ENCODE assay signal across 11 cellular contexts in genomic region chr3:30632521-30632920, GRCh38. TPM values are rescaled to one million over a fixed set of nuclear protein-coding genes. Genes with fewer than 3 reads are reported as not detected.
DNase-seq lines count a peak whose midpoint lies in the region; ATAC-seq and TF ChIP-seq lines count a peak whose summit lies in the region.
"Had no signal": no experiment of that assay in that cellular context is flagged by ENCODE, and none has a peak within 500 bp of the region (broad histone marks: within the 10 kb centered on the region; RNA-seq: fewer than 3 reads in every experiment).

No MANE protein-coding gene starts in this region.

- ATAC-seq in upper lobe of right lung (no peak), GM18907 (IDR thresholded peaks at IDR 0.05; ENCODE audit: unreplicated experiment) (no peak), GM21737 (IDR thresholded peaks at IDR 0.05; ENCODE audit: unreplicated experiment) (no peak)
- ATAC-seq: GM12878 had no signal

- CTCF ChIA-PET in MCF 10A (lab: Yijun Ruan, JAX) = no interaction called here
- CTCF ChIA-PET in mammary epithelial cell (lab: Charles Lee; ENCODE audit: low non-redundant PET) = no interaction called here

- H3K27ac ChIP-seq in mammary epithelial cell (ENCODE audit: insufficient read depth, low read depth, low read length) = no peak overlapping the region
- peak overlapping the region; percentile 41 to 61 for H3K27ac ChIP-seq in mucosa of rectum (ENCODE audit: low read depth in 2 of 2, low read length in 2 of 2)
- peak overlapping the region; percentile 65 for H3K27ac ChIP-seq in upper lobe of right lung

- H3K9me3 ChIP-seq in mammary epithelial cell (replicated peaks; ENCODE audit: insufficient read depth, low read length) = no peaks in the 10 kb centered on the region
- no peaks in the 10 kb centered on the region for H3K9me3 ChIP-seq in mucosa of rectum (ENCODE audit: control insufficient read depth in 2 of 2, low read length in 2 of 2)
- H3K9me3 ChIP-seq in upper lobe of right lung = no peaks in the 10 kb centered on the region

- no peaks in the 10 kb centered on the region for H3K9me3 Mint-ChIP-seq in MCF 10A (ENCODE audit: unreplicated experiment)
- no peaks in the 10 kb centered on the region for H3K9me3 Mint-ChIP-seq in activated T-helper 1 cell treated with anti-CD3 and anti-CD28 coated beads, Interleukin-12 subunit alpha, Interleukin-12 subunit beta, Interleukin-2, Interleukin-4 antibody, amounts not matched to agents 30 ng/mL and 10 ng/mL and 1 ng/mL, durations not matched to agents 14 hours and 24 hours and 36 hours

- 64% methylated on average over 1 of the region's 1 CpG for WGBS in mammary epithelial cell (ENCODE audit: low coverage, missing lambda C conversion rate)

- POLR2A ChIA-PET in MCF 10A (lab: Yijun Ruan, JAX) = interaction anchor here (0.7 to 5.5 kb wide), 8 partner anchors 10 to 410 kb away, joined by 3 to 58 read pairs (median 5); partner anchors contain the start of gene TGFBR2

- H3K4me1 ChIP-seq in mammary epithelial cell (ENCODE audit: insufficient read depth, low read length) (peaks cover 52% of the 10 kb centered on the region), mucosa of rectum (ENCODE audit: control insufficient read depth in 2 of 2, insufficient read depth in 2 of 2, low read length in 2 of 2) (peaks cover 32 to 41% of the 10 kb centered on the region in 2 donors), upper lobe of right lung (peaks cover 88% of the 10 kb centered on the region)

- H3K27me3 ChIP-seq in mammary epithelial cell (ENCODE audit: insufficient read depth, low read length) (no peaks in the 10 kb centered on the region), mucosa of rectum (ENCODE audit: control insufficient read depth in 2 of 2, insufficient read depth in 2 of 2, low read length in 2 of 2) (no peaks in the 10 kb centered on the region), upper lobe of right lung (no peaks in the 10 kb centered on the region)

- dilution Hi-C loops in mammary epithelial cell (cut with HindIII; ENCODE audit: low sequenced_read_pairs) = no loop called here

- peaks cover 100% of the 10 kb centered on the region for H3K79me2 ChIP-seq in mammary epithelial cell (ENCODE audit: insufficient read depth, low read length)

- H3K9ac ChIP-seq in mammary epithelial cell (ENCODE audit: insufficient read depth, low read length) (no peak overlapping the region), mucosa of rectum (ENCODE audit: low read depth in 1 of 2, low read length in 2 of 2) (no peak overlapping the region)

- DNase-seq in MCF 10A (ENCODE audit: unreplicated experiment) (no peak), mammary epithelial cell (no peak), upper lobe of right lung (no peak), amniotic stem cell (lab: John Stamatoyannopoulos, UW) (no peak)
- DNase-seq in activated T-helper 1 cell treated with anti-CD3 and anti-CD28 coated beads, Interleukin-12 subunit alpha, Interleukin-12 subunit beta, Interleukin-2, Interleukin-4 antibody, amounts not matched to agents 30 ng/mL and 10 ng/mL and 1 ng/mL, durations not matched to agents 14 hours and 24 hours and 36 hours (ENCODE audit: low spot score) = no peak
- DNase-seq: NK-92 treated with Interleukin-12 subunit alpha and Interleukin-12 subunit beta, amount 100 ng/mL, for 24 hours had no signal

- intact Hi-C loops in MCF 10A (cut with micrococcal nuclease) = no loop called here
- intact Hi-C loops in mammary epithelial cell (cut with micrococcal nuclease) = no loop called here
- intact Hi-C loops in activated T-helper 1 cell treated with anti-CD3 and anti-CD28 coated beads, Interleukin-12 subunit alpha, Interleukin-12 subunit beta, Interleukin-2, Interleukin-4 antibody, amounts not matched to agents 30 ng/mL and 10 ng/mL and 1 ng/mL, durations not matched to agents 14 hours and 24 hours and 36 hours (cut with micrococcal nuclease) = no loop called here
- intact Hi-C loops in upper lobe of right lung (cut with DNase I) = no loop called here

- H3K4me3 ChIP-seq in mammary epithelial cell (replicated peaks in 1 of 3; ENCODE audit: insufficient read depth in 1 of 3, low read depth in 2 of 3, low read length in 3 of 3) = no peak overlapping the region
- no peak overlapping the region for H3K4me3 ChIP-seq in mucosa of rectum (ENCODE audit: low read length in 2 of 2)
- no peak overlapping the region for H3K4me3 ChIP-seq in upper lobe of right lung
- H3K4me3 ChIP-seq: GM12878, lung had no signal

- in situ Hi-C loops in mammary epithelial cell (cut with MboI; ENCODE audit: low sequenced_read_pairs in 2 of 2) = no loop called here

- peaks cover 13% of the 10 kb centered on the region for H4K20me1 ChIP-seq in mammary epithelial cell (ENCODE audit: insufficient read depth, low read length)

- no peaks in the 10 kb centered on the region for H3K27me3 Mint-ChIP-seq in MCF 10A (ENCODE audit: insufficient read depth, unreplicated experiment)
- no peaks in the 10 kb centered on the region for H3K27me3 Mint-ChIP-seq in activated T-helper 1 cell treated with anti-CD3 and anti-CD28 coated beads, Interleukin-12 subunit alpha, Interleukin-12 subunit beta, Interleukin-2, Interleukin-4 antibody, amounts not matched to agents 30 ng/mL and 10 ng/mL and 1 ng/mL, durations not matched to agents 14 hours and 24 hours and 36 hours (ENCODE audit: insufficient read depth)

- H2AFZ ChIP-seq in mammary epithelial cell (ENCODE audit: low read depth, low read length) = no peak overlapping the region

- H3K36me3 Mint-ChIP-seq in MCF 10A (ENCODE audit: insufficient read depth, unreplicated experiment) = peaks cover 79% of the 10 kb centered on the region
- peaks cover 52% of the 10 kb centered on the region for H3K36me3 Mint-ChIP-seq in activated T-helper 1 cell treated with anti-CD3 and anti-CD28 coated beads, Interleukin-12 subunit alpha, Interleukin-12 subunit beta, Interleukin-2, Interleukin-4 antibody, amounts not matched to agents 30 ng/mL and 10 ng/mL and 1 ng/mL, durations not matched to agents 14 hours and 24 hours and 36 hours (ENCODE audit: low read depth)

- H3K36me3 ChIP-seq in mammary epithelial cell (ENCODE audit: insufficient read depth, low read length) (peaks cover 45% of the 10 kb centered on the region), mucosa of rectum (ENCODE audit: control insufficient read depth in 2 of 2, insufficient read depth in 2 of 2, low read length in 2 of 2) (no peaks in the 10 kb centered on the region), upper lobe of right lung (peaks cover 29% of the 10 kb centered on the region)

- TF ChIP-seq CTCF in MCF 10A (IDR thresholded peaks at IDR 0.05; ENCODE audit: unreplicated experiment) (no peak), mammary epithelial cell (conservative IDR thresholded peaks at IDR 0.05 in 1 of 2, IDR thresholded peaks at IDR 0.05 in 1 of 2; ENCODE audit: extremely low read depth in 1 of 2, insufficient read depth in 1 of 2, low read depth in 1 of 2, low read length in 2 of 2) (no peak), upper lobe of right lung (IDR thresholded peaks at IDR 0.05) (no peak)

- peaks cover 58% of the 10 kb centered on the region for H3K4me1 Mint-ChIP-seq in MCF 10A (ENCODE audit: insufficient read depth, unreplicated experiment)
- H3K4me1 Mint-ChIP-seq in activated T-helper 1 cell treated with anti-CD3 and anti-CD28 coated beads, Interleukin-12 subunit alpha, Interleukin-12 subunit beta, Interleukin-2, Interleukin-4 antibody, amounts not matched to agents 30 ng/mL and 10 ng/mL and 1 ng/mL, durations not matched to agents 14 hours and 24 hours and 36 hours (ENCODE audit: low read depth) = peaks cover 95% of the 10 kb centered on the region

- H3K4me2 ChIP-seq in mammary epithelial cell (ENCODE audit: insufficient read depth, low read depth, low read length) = no peak overlapping the region

- BruUV-seq in MCF 10A (replicated peaks; lab: Mats Ljungman, UMichigan) = no TSS peak
- BruUV-seq in mammary epithelial cell (replicated peaks; lab: Mats Ljungman, UMichigan) = no TSS peak

- H3K4me3 Mint-ChIP-seq in MCF 10A (ENCODE audit: unreplicated experiment) = no peak overlapping the region
- H3K4me3 Mint-ChIP-seq in activated T-helper 1 cell treated with anti-CD3 and anti-CD28 coated beads, Interleukin-12 subunit alpha, Interleukin-12 subunit beta, Interleukin-2, Interleukin-4 antibody, amounts not matched to agents 30 ng/mL and 10 ng/mL and 1 ng/mL, durations not matched to agents 14 hours and 24 hours and 36 hours = peak overlapping the region; percentile 84

- peak overlapping the region; percentile 86 for H3K27ac Mint-ChIP-seq in MCF 10A (ENCODE audit: low read depth, unreplicated experiment)
- H3K27ac Mint-ChIP-seq in activated T-helper 1 cell treated with anti-CD3 and anti-CD28 coated beads, Interleukin-12 subunit alpha, Interleukin-12 subunit beta, Interleukin-2, Interleukin-4 antibody, amounts not matched to agents 30 ng/mL and 10 ng/mL and 1 ng/mL, durations not matched to agents 14 hours and 24 hours and 36 hours = peak overlapping the region; percentile 98

RNA-seq across cellular contexts. Expression of gene TGFBR2, which starts 26.1 kb away (rescaled TPM):
- total RNA-seq in MCF 10A (2022) (103 and 104 TPM in 2 replicates), mammary epithelial cell (100 to 1,000 TPM; 149 to 179 TPM), upper lobe of right lung (329 TPM)
- polyA plus RNA-seq in mammary epithelial cell = 289 TPM
- 320 TPM for polyA minus RNA-seq in mammary epithelial cell
- total RNA-seq in activated T-helper 1 cell treated with anti-CD3 and anti-CD28 coated beads, Interleukin-12 subunit alpha, Interleukin-12 subunit beta, Interleukin-2, Interleukin-4 antibody, amounts not matched to agents 30 ng/mL and 10 ng/mL and 1 ng/mL, durations not matched to agents 14 hours and 24 hours and 36 hours = 58.2 and 59.6 TPM in 2 replicates
